In the genomic region with DNA sequence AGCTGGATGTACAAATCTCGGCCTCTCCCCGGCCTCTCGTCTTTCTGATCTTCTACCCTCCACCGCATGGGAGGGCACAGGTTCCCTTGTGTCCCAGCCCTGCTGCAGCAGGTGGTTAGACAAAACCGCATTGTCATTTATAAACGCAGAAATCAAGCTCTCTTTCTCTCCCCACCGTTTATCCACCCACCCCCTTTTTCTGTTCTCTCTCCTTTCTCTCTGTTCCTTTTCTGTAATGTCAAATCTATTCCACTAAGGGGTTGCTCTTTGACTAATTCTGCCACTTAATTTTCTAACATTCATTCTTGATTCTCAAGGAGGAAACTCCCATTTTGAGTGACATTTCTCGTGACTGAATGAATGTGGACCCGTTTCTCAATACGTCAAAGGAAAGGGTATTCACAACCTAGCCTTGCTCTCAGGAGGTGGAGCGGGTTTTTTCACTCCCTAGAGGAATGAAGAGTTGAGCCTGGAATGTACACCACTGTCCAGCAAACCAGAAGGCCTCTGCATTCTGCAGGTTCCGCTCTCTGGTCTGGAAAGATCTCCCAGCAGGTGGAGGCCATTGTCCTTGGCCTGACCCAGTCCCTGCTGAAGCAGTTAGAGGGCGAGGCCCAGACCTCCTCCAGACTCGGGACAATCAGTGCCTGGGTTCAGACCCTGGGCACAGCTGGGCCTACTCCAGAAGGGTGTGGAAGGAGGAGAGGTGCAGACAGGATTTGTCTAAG, we compare ENCODE assay signal across 8 cellular contexts.
DNase-seq lines count a peak whose midpoint lies in the region; ATAC-seq and TF ChIP-seq lines count a peak whose summit lies in the region.

No MANE protein-coding gene starts in this region.

- H3K27ac ChIP-seq in upper lobe of left lung: peak overlapping the region; percentile 51 to 76 (median 60)

- no peaks in the 10 kb centered on the region for H3K36me3 ChIP-seq in upper lobe of left lung

- ATAC-seq in GM19468 (IDR thresholded peaks at IDR 0.05; ENCODE audit: extremely low read depth, unreplicated experiment): peak; percentile 67
- peak; percentile 44 for ATAC-seq in HG03521 (IDR thresholded peaks at IDR 0.05; ENCODE audit: unreplicated experiment)
- peak; percentile 30 to 74 for ATAC-seq in upper lobe of left lung (ENCODE audit: low FRiP score in 2 of 2)

- TF ChIP-seq CTCF in GM12872 (IDR thresholded peaks at IDR 0.05; ENCODE audit: insufficient read depth, low read depth, low read length): 0 out of 3 replicates have a peak, but pooled peaks have one; percentile 0
- TF ChIP-seq CTCF in epithelial cell of proximal tubule (conservative IDR thresholded peaks at IDR 0.05; ENCODE audit: low read depth, low read length): peak; percentile 7
- TF ChIP-seq CTCF in upper lobe of left lung (IDR thresholded peaks at IDR 0.05): no peak

- H3K4me1 ChIP-seq in upper lobe of left lung: peaks cover 8 to 22% (median 15%) of the 10 kb centered on the region in 4 donors

- 62 to 66% methylated on average over 13 of the region's 14 CpGs for WGBS in upper lobe of left lung, 2 donors

- no peaks in the 10 kb centered on the region for H3K9me3 ChIP-seq in upper lobe of left lung

- TF ChIP-seq POLR2A in upper lobe of left lung (IDR thresholded peaks at IDR 0.05): no peak

- no peak for DNase-seq in epithelial cell of proximal tubule (ENCODE audit: low read depth)
- DNase-seq in upper lobe of left lung: peak in 1 of 2 donors; percentile 58
- no peak for DNase-seq in NCI-H1105 treated with DMSO at 0.1 percent for 48 hours (lab: John Stamatoyannopoulos, UW)
- no peak for DNase-seq in NCI-H345 (lab: John Stamatoyannopoulos, UW)
- no peak for DNase-seq in ACHN

- H3K4me3 ChIP-seq in epithelial cell of proximal tubule (ENCODE audit: low read depth, low read length) (no peak overlapping the region), upper lobe of left lung (no peak overlapping the region)

- H3K27me3 ChIP-seq in upper lobe of left lung: no peaks in the 10 kb centered on the region

- TF ChIP-seq EP300 in upper lobe of left lung (IDR thresholded peaks at IDR 0.05): no peak

- in situ Hi-C loops in ACHN (cut with HindIII; ENCODE audit: low pct_ligation_motif_present, low pct_unique_long_range_greater_than_20kb, low sequenced_read_pairs): no loop called here

Comparison
In these comparisons a context has a peak if more than half of its experiments do, and no peak if none do; other contexts are left out.
1. CTCF ChIP-seq: peak in GM12872 (single experiment) and epithelial cell of proximal tubule (single experiment); none in upper lobe of left lung (0 of 6).
2. Peak in every context shown above with its lines, with median percentiles within 50 percentile points of each other: ATAC-seq.